1 cellular context compared by ENCODE assay signal in genomic region chr16:69139464-69139863, GRCh38. TPM values are rescaled to one million over a fixed set of nuclear protein-coding genes. Genes with fewer than 3 reads are reported as not detected.
"Had no signal": no experiment of that assay in that cellular context is flagged by ENCODE, and none has a peak within 500 bp of the region (broad histone marks: within the 10 kb centered on the region; RNA-seq: fewer than 3 reads in every experiment).

No MANE protein-coding gene starts in this region.

RNA-seq across cellular contexts. Expression of gene HAS3, which starts 34.0 kb away (rescaled TPM):
- total RNA-seq: NCI-H460 had no signal
